Comparison of ENCODE assay signal across 8 cellular contexts in genomic region chr9:97984188-97985057, GRCh38. TPM values are rescaled to one million over a fixed set of nuclear protein-coding genes. Genes with fewer than 3 reads are reported as not detected.
DNase-seq lines count a peak whose midpoint lies in the region; ATAC-seq and TF ChIP-seq lines count a peak whose summit lies in the region.

No MANE protein-coding gene starts in this region.

- DNase-seq in GM19238 (ENCODE audit: insufficient read length, low spot score): peak; percentile 72
- DNase-seq in HK-2 (ENCODE audit: unreplicated experiment): peak; percentile 81
- peak; percentile 75 to 81 for DNase-seq in fibroblast of lung (ENCODE audit: low read depth in 2 of 2)
- peak; percentile 75 to 91 (median 81) for DNase-seq in naive thymus-derived CD4-positive, alpha-beta T cell
- peak; percentile 77 to 89 for DNase-seq in stimulated activated effector memory CD8-positive, alpha-beta T cell treated with anti-CD3 and anti-CD28 coated beads, Interleukin-12 subunit alpha, Interleukin-12 subunit beta, amount 100 ng/mL, for 72 hours (ENCODE audit: low spot score in 2 of 2)

- H3K36me3 ChIP-seq in BLaER1 treated with 17β-estradiol and CSF1 and Interleukin-3, amounts not matched to agents 10 nM and 100 nM: peaks cover 0 to 40% (median 12%) of the 10 kb centered on the region in 11 experiments; a peak in 7 of 22 replicates
- H3K36me3 ChIP-seq in fibroblast of lung (ENCODE audit: control insufficient read depth, insufficient read depth, low read length): no peaks in the 10 kb centered on the region
- H3K36me3 ChIP-seq in naive thymus-derived CD4-positive, alpha-beta T cell (ENCODE audit: control insufficient read depth in 2 of 3, insufficient read depth in 3 of 3, low read length in 3 of 3): peaks cover 0 to 4% (median 0%) of the 10 kb centered on the region in 3 experiments

- peaks cover 25 to 38% (median 34%) of the 10 kb centered on the region in 11 experiments for H4K20me1 ChIP-seq in BLaER1 treated with 17β-estradiol and CSF1 and Interleukin-3, amounts not matched to agents 10 nM and 100 nM
- H4K20me1 ChIP-seq in fibroblast of lung (ENCODE audit: control insufficient read depth, extremely low read depth, insufficient read depth, low read length): no peaks in the 10 kb centered on the region

- H3K27ac Mint-ChIP-seq in activated T-helper 17 cell treated with anti-CD3 and anti-CD28 coated beads, Interleukin-2, amount 50 U/mL, for 72 hours: no peak overlapping the region
- peak overlapping the region in 4 of 9 donors; percentile 65 to 80 (median 77) for H3K27ac Mint-ChIP-seq in naive thymus-derived CD4-positive, alpha-beta T cell
- peak overlapping the region; percentile 96 for H3K27ac Mint-ChIP-seq in stimulated activated effector memory CD8-positive, alpha-beta T cell treated with anti-CD3 and anti-CD28 coated beads, Interleukin-12 subunit alpha, Interleukin-12 subunit beta, amount 100 ng/mL, for 72 hours

- intact Hi-C loops in naive thymus-derived CD4-positive, alpha-beta T cell (cut with micrococcal nuclease): loop anchor here (1.0 to 10.0 kb wide), 9 partner anchors 50 to 1840 kb away; partner anchors contain the start of genes ANKS6 (in 1 of the 2), CORO2A (in 1 of the 2), NR4A3 (in 1 of the 2) and TRIM14 (in 1 of the 2)

- H3K4me3 ChIP-seq in BLaER1 treated with 17β-estradiol and CSF1 and Interleukin-3, amounts not matched to agents 10 nM and 100 nM: peak overlapping the region; percentile 88 to 95 (median 93)
- H3K4me3 ChIP-seq in fibroblast of lung (replicated peaks in 1 of 4; ENCODE audit: control extremely low read depth in 1 of 4, insufficient read depth in 1 of 4, low read depth in 3 of 4, low read length in 4 of 4): peak overlapping the region; percentile 33 to 91 (median 64)
- peak overlapping the region; percentile 85 for H3K4me3 ChIP-seq in naive thymus-derived CD4-positive, alpha-beta T cell (ENCODE audit: low read length)

- H3K4me1 Mint-ChIP-seq in activated T-helper 17 cell treated with anti-CD3 and anti-CD28 coated beads, Interleukin-2, amount 50 U/mL, for 72 hours: peaks cover 34% of the 10 kb centered on the region
- peaks cover 56 to 74% (median 67%) of the 10 kb centered on the region in 7 donors for H3K4me1 Mint-ChIP-seq in naive thymus-derived CD4-positive, alpha-beta T cell
- peaks cover 50% of the 10 kb centered on the region for H3K4me1 Mint-ChIP-seq in stimulated activated effector memory CD8-positive, alpha-beta T cell treated with anti-CD3 and anti-CD28 coated beads, Interleukin-12 subunit alpha, Interleukin-12 subunit beta, amount 100 ng/mL, for 72 hours

- peaks cover 51% of the 10 kb centered on the region for H3K79me2 ChIP-seq in fibroblast of lung (ENCODE audit: control insufficient read depth, insufficient read depth, low read length)

- H3K9me3 ChIP-seq in BLaER1 treated with 17β-estradiol and CSF1 and Interleukin-3, amounts not matched to agents 10 nM and 100 nM (replicated peaks in 1 of 11): peaks cover 0 to 3% (median 0%) of the 10 kb centered on the region in 11 experiments; a peak in 1 of 22 replicates
- no peaks in the 10 kb centered on the region for H3K9me3 ChIP-seq in fibroblast of lung (ENCODE audit: control insufficient read depth, insufficient read depth, low read depth, low read length)
- no peaks in the 10 kb centered on the region for H3K9me3 ChIP-seq in naive thymus-derived CD4-positive, alpha-beta T cell (ENCODE audit: control insufficient read depth in 2 of 3, low read length in 3 of 3)

- TF ChIP-seq CTCF in fibroblast of lung (conservative IDR thresholded peaks at IDR 0.05 in 1 of 2, IDR thresholded peaks at IDR 0.05 in 1 of 2; ENCODE audit: low read depth in 1 of 2, low read length in 2 of 2): no peak

- ATAC-seq in activated T-helper 17 cell treated with anti-CD3 and anti-CD28 coated beads, Interleukin-2, amount 50 U/mL, for 72 hours (replicated peaks): peak; percentile 41
- ATAC-seq in naive thymus-derived CD4-positive, alpha-beta T cell: peak; percentile 45
- peak; percentile 57 for ATAC-seq in stimulated activated effector memory CD8-positive, alpha-beta T cell treated with anti-CD3 and anti-CD28 coated beads, Interleukin-12 subunit alpha, Interleukin-12 subunit beta, amount 100 ng/mL, for 72 hours

- no peaks in the 10 kb centered on the region for H3K9me3 Mint-ChIP-seq in activated T-helper 17 cell treated with anti-CD3 and anti-CD28 coated beads, Interleukin-2, amount 50 U/mL, for 72 hours
- no peaks in the 10 kb centered on the region for H3K9me3 Mint-ChIP-seq in naive thymus-derived CD4-positive, alpha-beta T cell
- no peaks in the 10 kb centered on the region for H3K9me3 Mint-ChIP-seq in stimulated activated effector memory CD8-positive, alpha-beta T cell treated with anti-CD3 and anti-CD28 coated beads, Interleukin-12 subunit alpha, Interleukin-12 subunit beta, amount 100 ng/mL, for 72 hours

- peak overlapping the region; percentile 85 to 97 (median 91) for H3K4me2 ChIP-seq in BLaER1 treated with 17β-estradiol and CSF1 and Interleukin-3, amounts not matched to agents 10 nM and 100 nM
- peak overlapping the region; percentile 77 for H3K4me2 ChIP-seq in fibroblast of lung (ENCODE audit: extremely low read depth, insufficient read depth, low read length)

- H3K27me3 Mint-ChIP-seq in activated T-helper 17 cell treated with anti-CD3 and anti-CD28 coated beads, Interleukin-2, amount 50 U/mL, for 72 hours: no peaks in the 10 kb centered on the region
- no peaks in the 10 kb centered on the region for H3K27me3 Mint-ChIP-seq in naive thymus-derived CD4-positive, alpha-beta T cell

- peaks cover 26% of the 10 kb centered on the region for H3K36me3 Mint-ChIP-seq in activated T-helper 17 cell treated with anti-CD3 and anti-CD28 coated beads, Interleukin-2, amount 50 U/mL, for 72 hours (ENCODE audit: low read depth)
- H3K36me3 Mint-ChIP-seq in naive thymus-derived CD4-positive, alpha-beta T cell: peaks cover 0 to 5% (median 0%) of the 10 kb centered on the region in 5 donors
- peaks cover 46% of the 10 kb centered on the region for H3K36me3 Mint-ChIP-seq in stimulated activated effector memory CD8-positive, alpha-beta T cell treated with anti-CD3 and anti-CD28 coated beads, Interleukin-12 subunit alpha, Interleukin-12 subunit beta, amount 100 ng/mL, for 72 hours

- H3K27me3 ChIP-seq in BLaER1 treated with 17β-estradiol and CSF1 and Interleukin-3, amounts not matched to agents 10 nM and 100 nM: no peaks in the 10 kb centered on the region
- no peaks in the 10 kb centered on the region for H3K27me3 ChIP-seq in fibroblast of lung (ENCODE audit: control insufficient read depth, insufficient read depth, low read length)
- H3K27me3 ChIP-seq in naive thymus-derived CD4-positive, alpha-beta T cell (ENCODE audit: control insufficient read depth in 2 of 2, insufficient read depth in 2 of 2, low read length in 2 of 2): no peaks in the 10 kb centered on the region

- peak overlapping the region; percentile 95 to 100 (median 100) for H3K27ac ChIP-seq in BLaER1 treated with 17β-estradiol and CSF1 and Interleukin-3, amounts not matched to agents 10 nM and 100 nM
- H3K27ac ChIP-seq in fibroblast of lung (ENCODE audit: insufficient read depth, low read length): peak overlapping the region; percentile 79
- peak overlapping the region; percentile 98 for H3K27ac ChIP-seq in naive thymus-derived CD4-positive, alpha-beta T cell (ENCODE audit: low read depth, low read length)

- POLR2A ChIA-PET in naive thymus-derived CD4-positive, alpha-beta T cell (lab: Charles Lee): interaction anchor here (0.6 to 7.7 kb wide), 20 partner anchors 8 to 280 kb away, joined by 3 to 159 read pairs (median 8); partner anchors contain the start of genes NANS, TBC1D2 and TRMO

- no peak overlapping the region for H3K4me3 Mint-ChIP-seq in activated T-helper 17 cell treated with anti-CD3 and anti-CD28 coated beads, Interleukin-2, amount 50 U/mL, for 72 hours
- peak overlapping the region; percentile 48 to 92 (median 66) for H3K4me3 Mint-ChIP-seq in naive thymus-derived CD4-positive, alpha-beta T cell
- peak overlapping the region; percentile 73 for H3K4me3 Mint-ChIP-seq in stimulated activated effector memory CD8-positive, alpha-beta T cell treated with anti-CD3 and anti-CD28 coated beads, Interleukin-12 subunit alpha, Interleukin-12 subunit beta, amount 100 ng/mL, for 72 hours

- H2AFZ ChIP-seq in fibroblast of lung (ENCODE audit: low read length): no peak overlapping the region

- H3K9ac ChIP-seq in BLaER1 treated with 17β-estradiol and CSF1 and Interleukin-3, amounts not matched to agents 10 nM and 100 nM: peak overlapping the region; percentile 98 to 100 (median 100)
- peak overlapping the region; percentile 91 for H3K9ac ChIP-seq in fibroblast of lung (ENCODE audit: insufficient read depth, low read length)

- CTCF ChIA-PET in naive thymus-derived CD4-positive, alpha-beta T cell (lab: Charles Lee): interaction anchor here (1.2 to 3.8 kb wide), 4 partner anchors 49 to 272 kb away, joined by 3 to 22 read pairs (median 9); partner anchors contain the start of gene TRMO

- peaks cover 42 to 66% (median 61%) of the 10 kb centered on the region in 10 experiments for H3K4me1 ChIP-seq in BLaER1 treated with 17β-estradiol and CSF1 and Interleukin-3, amounts not matched to agents 10 nM and 100 nM
- H3K4me1 ChIP-seq in fibroblast of lung (ENCODE audit: control insufficient read depth, extremely low read depth, insufficient read depth, low read length): peaks cover 2% of the 10 kb centered on the region
- peaks cover 34 to 62% of the 10 kb centered on the region in 2 donors for H3K4me1 ChIP-seq in naive thymus-derived CD4-positive, alpha-beta T cell (ENCODE audit: control insufficient read depth in 2 of 2, insufficient read depth in 2 of 2, low read length in 2 of 2)

TF ChIP-seq in PFSK-1, 5 proteins besides CTCF, POLR2A, EP300 and RAD21 (continues in another document):
- TF ChIP-seq FOXP2 (optimal IDR thresholded peaks at IDR 0.05; ENCODE audit: borderline replicate concordance, extremely low read depth, extremely low read length, insufficient read depth): peak; percentile 16

RNA-seq across cellular contexts. Expression of gene ANP32B, which starts 1.3 kb away (rescaled TPM):
- 237 TPM for polyA plus RNA-seq in PFSK-1 (2012; ENCODE audit: insufficient read length, low read depth)
- total RNA-seq in activated T-helper 17 cell treated with anti-CD3 and anti-CD28 coated beads, Interleukin-2, amount 50 U/mL, for 72 hours: 100 to 1,000 TPM; 182 to 257 TPM
- total RNA-seq in fibroblast of lung: 12.3 and 16.7 TPM in 2 replicates
- 62.0 and 73.7 TPM in 2 replicates for polyA plus RNA-seq in fibroblast of lung
- polyA plus RNA-seq in fibroblast of lung (2012): 175 and 211 TPM in 2 replicates
- polyA minus RNA-seq in fibroblast of lung (ENCODE audit: low replicate concordance): 9.3 and 9.9 TPM in 2 replicates
- total RNA-seq in naive thymus-derived CD4-positive, alpha-beta T cell: 100 to 1,000 TPM; 143 to 267 (median 186) TPM
- polyA plus RNA-seq in naive thymus-derived CD4-positive, alpha-beta T cell: 100 to 1,000 TPM; 108 to 123 TPM

RNA-seq across cellular contexts. Expression of gene HEMGN, which starts 46.5 kb away (rescaled TPM):
- polyA plus RNA-seq in PFSK-1 (2012; ENCODE audit: insufficient read length, low read depth): not detected
- total RNA-seq in activated T-helper 17 cell treated with anti-CD3 and anti-CD28 coated beads, Interleukin-2, amount 50 U/mL, for 72 hours: 1 to 10 TPM in 1 of 2 donors, under 1 TPM in 1; 0.95 to 1.2 TPM
- not detected in 2 replicates for total RNA-seq in fibroblast of lung
- polyA plus RNA-seq in fibroblast of lung: not detected in 2 replicates
- not detected in 2 replicates for polyA plus RNA-seq in fibroblast of lung (2012)
- polyA minus RNA-seq in fibroblast of lung (ENCODE audit: low replicate concordance): not detected in 2 replicates
- 1 to 10 TPM; 1.3 to 4.3 (median 2.3) TPM for total RNA-seq in naive thymus-derived CD4-positive, alpha-beta T cell
- polyA plus RNA-seq in naive thymus-derived CD4-positive, alpha-beta T cell: 10 to 100 TPM; 13.6 to 14.2 TPM

Comparison
In these comparisons a context has a peak if more than half of its experiments do, and no peak if none do; other contexts are left out.
1. Peak in every context shown above with its lines: DNase-seq, ATAC-seq, H3K4me3 ChIP-seq and H3K27ac ChIP-seq.